In genomic region chr5:168737066-168737465, GRCh38 we compare ENCODE assay signal across 29 cellular contexts.
"Had no signal": no experiment of that assay in that cellular context is flagged by ENCODE, and none has a peak within 500 bp of the region (broad histone marks: within the 10 kb centered on the region; RNA-seq: fewer than 3 reads in every experiment).

No MANE protein-coding gene starts in this region.

- H3K36me3 ChIP-seq: brain microvascular endothelial cell, cardiac muscle cell, SJCRH30 had no signal

- ATAC-seq: activated CD8-positive, alpha-beta T cell treated with anti-CD3 and anti-CD28 coated beads, Interleukin-2, amount 10 ng/mL, durations not matched to agents 7 days and 5 days; activated naive CD4-positive, alpha-beta T cell treated with anti-CD3 and anti-CD28 coated beads, Interleukin-2, amount 50 U/mL, for 72 hours; Panc1; SK-N-SH treated with all-trans-retinoic acid at 6 μM for 48 hours had no signal

- DNase-seq: activated CD4-positive, alpha-beta T cell treated with anti-CD3 and anti-CD28 coated beads for 48 hours; activated CD4-positive, alpha-beta T cell treated with anti-CD3 and anti-CD28 coated beads, Interleukin-2, amount 50 U/mL, for 4 hours; activated CD4-positive, CD25-positive, alpha-beta regulatory T cell treated with anti-CD3 and anti-CD28 coated beads, Interleukin-2, amount 50 U/mL, for 72 hours; activated CD8-positive, alpha-beta memory T cell treated with anti-CD3 and anti-CD28 coated beads, Interleukin-2, amount 50 U/mL, for 48 hours; activated CD8-positive, alpha-beta T cell treated with anti-CD3 and anti-CD28 coated beads, Interleukin-2, amount 10 ng/mL, durations not matched to agents 7 days and 5 days; activated effector memory CD4-positive, alpha-beta T cell treated with Interleukin-2 at 50 U/mL for 16 hours; activated naive CD4-positive, alpha-beta T cell; activated T-cell treated with anti-CD3 and anti-CD28 coated beads, Interleukin-2, amount 50 U/mL, for 1 hour; brain microvascular endothelial cell; cerebellar nuclear complex; KG1; NCI-H1092; NCI-H1417 treated with DMSO at 0.1 percent for 48 hours; NCI-H1694; NCI-H2029; NCI-H2107; NCI-H2171 treated with DMSO at 0.1 percent for 48 hours; NCI-H226; NCI-H526 treated with DMSO at 0.1 percent for 48 hours; NCI-H82; NK-92 treated with Interleukin-12 subunit alpha and Interleukin-12 subunit beta, amount 100 ng/mL, for 24 hours; OCI-M1; RPMI8226; SJCRH30; SW 1271 had no signal

- H3K4me1 ChIP-seq: SJCRH30 had no signal

- H3K27ac ChIP-seq: brain microvascular endothelial cell, cardiac muscle cell, SJCRH30 had no signal

- H3K4me3 ChIP-seq: cardiac muscle cell, SJCRH30 had no signal

- H3K9me3 ChIP-seq: SJCRH30 had no signal

- H3K27me3 ChIP-seq: brain microvascular endothelial cell, cardiac muscle cell, SJCRH30 had no signal
